In genomic region chr6:3053231-3053508, GRCh38 we compare ENCODE assay signal across 1 cellular context.
TF ChIP-seq lines count a peak whose summit lies in the region.

No MANE protein-coding gene starts in this region.

TF ChIP-seq in GM23338, 12 proteins besides CTCF, POLR2A, EP300 and RAD21 (continued from another document):
- TF ChIP-seq, protein P1, sequence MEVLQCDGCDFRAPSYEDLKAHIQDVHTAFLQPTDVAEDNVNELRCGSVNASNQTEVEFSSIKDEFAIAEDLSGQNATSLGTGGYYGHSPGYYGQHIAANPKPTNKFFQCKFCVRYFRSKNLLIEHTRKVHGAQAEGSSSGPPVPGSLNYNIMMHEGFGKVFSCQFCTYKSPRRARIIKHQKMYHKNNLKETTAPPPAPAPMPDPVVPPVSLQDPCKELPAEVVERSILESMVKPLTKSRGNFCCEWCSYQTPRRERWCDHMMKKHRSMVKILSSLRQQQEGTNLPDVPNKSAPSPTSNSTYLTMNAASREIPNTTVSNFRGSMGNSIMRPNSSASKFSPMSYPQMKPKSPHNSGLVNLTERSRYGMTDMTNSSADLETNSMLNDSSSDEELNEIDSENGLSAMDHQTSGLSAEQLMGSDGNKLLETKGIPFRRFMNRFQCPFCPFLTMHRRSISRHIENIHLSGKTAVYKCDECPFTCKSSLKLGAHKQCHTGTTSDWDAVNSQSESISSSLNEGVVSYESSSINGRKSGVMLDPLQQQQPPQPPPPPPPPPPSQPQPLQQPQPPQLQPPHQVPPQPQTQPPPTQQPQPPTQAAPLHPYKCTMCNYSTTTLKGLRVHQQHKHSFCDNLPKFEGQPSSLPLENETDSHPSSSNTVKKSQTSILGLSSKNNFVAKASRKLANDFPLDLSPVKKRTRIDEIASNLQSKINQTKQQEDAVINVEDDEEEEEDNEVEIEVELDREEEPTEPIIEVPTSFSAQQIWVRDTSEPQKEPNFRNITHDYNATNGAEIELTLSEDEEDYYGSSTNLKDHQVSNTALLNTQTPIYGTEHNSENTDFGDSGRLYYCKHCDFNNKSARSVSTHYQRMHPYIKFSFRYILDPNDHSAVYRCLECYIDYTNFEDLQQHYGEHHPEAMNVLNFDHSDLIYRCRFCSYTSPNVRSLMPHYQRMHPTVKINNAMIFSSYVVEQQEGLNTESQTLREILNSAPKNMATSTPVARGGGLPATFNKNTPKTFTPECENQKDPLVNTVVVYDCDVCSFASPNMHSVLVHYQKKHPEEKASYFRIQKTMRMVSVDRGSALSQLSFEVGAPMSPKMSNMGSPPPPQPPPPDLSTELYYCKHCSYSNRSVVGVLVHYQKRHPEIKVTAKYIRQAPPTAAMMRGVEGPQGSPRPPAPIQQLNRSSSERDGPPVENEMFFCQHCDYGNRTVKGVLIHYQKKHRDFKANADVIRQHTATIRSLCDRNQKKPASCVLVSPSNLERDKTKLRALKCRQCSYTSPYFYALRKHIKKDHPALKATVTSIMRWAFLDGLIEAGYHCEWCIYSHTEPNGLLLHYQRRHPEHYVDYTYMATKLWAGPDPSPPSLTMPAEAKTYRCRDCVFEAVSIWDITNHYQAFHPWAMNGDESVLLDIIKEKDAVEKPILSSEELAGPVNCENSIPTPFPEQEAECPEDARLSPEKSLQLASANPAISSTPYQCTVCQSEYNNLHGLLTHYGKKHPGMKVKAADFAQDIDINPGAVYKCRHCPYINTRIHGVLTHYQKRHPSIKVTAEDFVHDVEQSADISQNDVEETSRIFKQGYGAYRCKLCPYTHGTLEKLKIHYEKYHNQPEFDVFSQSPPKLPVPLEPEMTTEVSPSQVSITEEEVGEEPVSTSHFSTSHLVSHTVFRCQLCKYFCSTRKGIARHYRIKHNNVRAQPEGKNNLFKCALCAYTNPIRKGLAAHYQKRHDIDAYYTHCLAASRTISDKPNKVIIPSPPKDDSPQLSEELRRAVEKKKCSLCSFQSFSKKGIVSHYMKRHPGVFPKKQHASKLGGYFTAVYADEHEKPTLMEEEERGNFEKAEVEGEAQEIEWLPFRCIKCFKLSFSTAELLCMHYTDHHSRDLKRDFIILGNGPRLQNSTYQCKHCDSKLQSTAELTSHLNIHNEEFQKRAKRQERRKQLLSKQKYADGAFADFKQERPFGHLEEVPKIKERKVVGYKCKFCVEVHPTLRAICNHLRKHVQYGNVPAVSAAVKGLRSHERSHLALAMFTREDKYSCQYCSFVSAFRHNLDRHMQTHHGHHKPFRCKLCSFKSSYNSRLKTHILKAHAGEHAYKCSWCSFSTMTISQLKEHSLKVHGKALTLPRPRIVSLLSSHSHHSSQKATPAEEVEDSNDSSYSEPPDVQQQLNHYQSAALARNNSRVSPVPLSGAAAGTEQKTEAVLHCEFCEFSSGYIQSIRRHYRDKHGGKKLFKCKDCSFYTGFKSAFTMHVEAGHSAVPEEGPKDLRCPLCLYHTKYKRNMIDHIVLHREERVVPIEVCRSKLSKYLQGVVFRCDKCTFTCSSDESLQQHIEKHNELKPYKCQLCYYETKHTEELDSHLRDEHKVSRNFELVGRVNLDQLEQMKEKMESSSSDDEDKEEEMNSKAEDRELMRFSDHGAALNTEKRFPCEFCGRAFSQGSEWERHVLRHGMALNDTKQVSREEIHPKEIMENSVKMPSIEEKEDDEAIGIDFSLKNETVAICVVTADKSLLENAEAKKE (CRISPR knock-in tag; IDR thresholded peaks at IDR 0.05): no peak
- TF ChIP-seq JUNB (IDR thresholded peaks at IDR 0.05; ENCODE audit: unreplicated experiment) (no peak), ETS1 (IDR thresholded peaks at IDR 0.05) (no peak), POLR2AphosphoS5 (IDR thresholded peaks at IDR 0.05; ENCODE audit: low read depth) (no peak)
